In genomic region chr2:74514368-74515270, GRCh38 we compare ENCODE assay signal across 10 cellular contexts. TPM values are rescaled to one million over a fixed set of nuclear protein-coding genes. Genes with fewer than 3 reads are reported as not detected.
DNase-seq lines count a peak whose midpoint lies in the region; ATAC-seq and TF ChIP-seq lines count a peak whose summit lies in the region.
"Had no signal": no experiment of that assay in that cellular context is flagged by ENCODE, and none has a peak within 500 bp of the region (broad histone marks: within the 10 kb centered on the region; RNA-seq: fewer than 3 reads in every experiment).

TSS of gene TLX2 (plus strand) at chr2:74514450. CDS start at chr2:74514807, 357 bp downstream.

- CTCF ChIA-PET in activated CD4-positive, alpha-beta T cell treated with anti-CD3 and anti-CD28 coated beads, Interleukin-2, amount 10 ng/mL, durations not matched to agents 7 days and 5 days (lab: Charles Lee), result interaction anchor here (1.0 to 2.7 kb wide), 6 partner anchors 8 to 73 kb away, joined by 3 to 9 read pairs (median 4); no protein-coding TSS in a partner anchor

- TF ChIP-seq CTCF in fibroblast of lung (conservative IDR thresholded peaks at IDR 0.05 in 1 of 2, IDR thresholded peaks at IDR 0.05 in 1 of 2; ENCODE audit: low read depth in 1 of 2, low read length in 2 of 2), result no peak

- peaks cover 36% of the 10 kb centered on the region for H3K4me1 Mint-ChIP-seq in activated CD4-positive, alpha-beta T cell treated with anti-CD3 and anti-CD28 coated beads, Interleukin-2, amount 10 ng/mL, durations not matched to agents 7 days and 5 days
- peaks cover 16% of the 10 kb centered on the region for H3K4me1 Mint-ChIP-seq in stimulated activated effector memory CD8-positive, alpha-beta T cell treated with anti-CD3 and anti-CD28 coated beads, Interleukin-12 subunit alpha, Interleukin-12 subunit beta, amount 100 ng/mL, for 72 hours

- H3K9me3 Mint-ChIP-seq in activated CD4-positive, alpha-beta T cell treated with anti-CD3 and anti-CD28 coated beads, Interleukin-2, amount 10 ng/mL, durations not matched to agents 7 days and 5 days, result no peaks in the 10 kb centered on the region
- H3K9me3 Mint-ChIP-seq in stimulated activated effector memory CD8-positive, alpha-beta T cell treated with anti-CD3 and anti-CD28 coated beads, Interleukin-12 subunit alpha, Interleukin-12 subunit beta, amount 100 ng/mL, for 72 hours, result no peaks in the 10 kb centered on the region

- H2AFZ ChIP-seq in fibroblast of lung (ENCODE audit: low read length), result no peak within 1 kb of the TSS

- H3K27ac ChIP-seq in fibroblast of lung (ENCODE audit: insufficient read depth, low read length), result no peak within 1 kb of the TSS
- H3K27ac ChIP-seq: brain microvascular endothelial cell, SJSA1 had no signal

- peak within 1 kb of the TSS in 1 of 4 experiments; percentile 7 for H3K4me3 ChIP-seq in fibroblast of lung (replicated peaks in 1 of 4; ENCODE audit: control extremely low read depth in 1 of 4, insufficient read depth in 1 of 4, low read depth in 3 of 4, low read length in 4 of 4)
- H3K4me3 ChIP-seq: SJSA1 had no signal

- peaks cover 85% of the 10 kb centered on the region for H3K27me3 ChIP-seq in fibroblast of lung (ENCODE audit: control insufficient read depth, insufficient read depth, low read length)

- H3K4me3 Mint-ChIP-seq in activated CD4-positive, alpha-beta T cell treated with anti-CD3 and anti-CD28 coated beads, Interleukin-2, amount 10 ng/mL, durations not matched to agents 7 days and 5 days, result peak within 1 kb of the TSS; percentile 66
- H3K4me3 Mint-ChIP-seq in stimulated activated effector memory CD8-positive, alpha-beta T cell treated with anti-CD3 and anti-CD28 coated beads, Interleukin-12 subunit alpha, Interleukin-12 subunit beta, amount 100 ng/mL, for 72 hours, result peak within 1 kb of the TSS; percentile 73

- H3K9ac ChIP-seq in fibroblast of lung (ENCODE audit: insufficient read depth, low read length), result no peak within 1 kb of the TSS

- no peaks in the 10 kb centered on the region for H3K9me3 ChIP-seq in fibroblast of lung (ENCODE audit: control insufficient read depth, insufficient read depth, low read depth, low read length)

- POLR2A ChIA-PET in activated CD4-positive, alpha-beta T cell treated with anti-CD3 and anti-CD28 coated beads, Interleukin-2, amount 10 ng/mL, durations not matched to agents 7 days and 5 days (lab: Charles Lee), result no interaction called here

- H3K36me3 ChIP-seq in fibroblast of lung (ENCODE audit: control insufficient read depth, insufficient read depth, low read length), result no peaks in the 10 kb centered on the region
- H3K36me3 ChIP-seq: brain microvascular endothelial cell, SJSA1 had no signal

- DNase-seq in activated CD4-positive, alpha-beta T cell treated with anti-CD3 and anti-CD28 coated beads, Interleukin-2, amount 10 ng/mL, durations not matched to agents 7 days and 5 days, result no peak
- no peak for DNase-seq in activated CD4-positive, alpha-beta T cell treated with anti-CD3 and anti-CD28 coated beads for 48 hours
- DNase-seq in NCI-H748 (lab: John Stamatoyannopoulos, UW; ENCODE audit: unreplicated experiment), result peak; percentile 69
- no peak for DNase-seq in fibroblast of lung (ENCODE audit: low read depth in 2 of 2)
- no peak for DNase-seq in stimulated activated effector memory CD8-positive, alpha-beta T cell treated with anti-CD3 and anti-CD28 coated beads, Interleukin-12 subunit alpha, Interleukin-12 subunit beta, amount 100 ng/mL, for 72 hours (ENCODE audit: low spot score in 2 of 2)
- no peak for DNase-seq in foreskin melanocyte
- DNase-seq in inferior parietal cortex (ENCODE audit: extremely low spot score), result no peak
- DNase-seq in SKM-1 treated with dmso at 0.1 percent for 144 hours (lab: John Stamatoyannopoulos, UW; ENCODE audit: unreplicated experiment), result no peak
- DNase-seq: brain microvascular endothelial cell had no signal

- H3K27me3 Mint-ChIP-seq in activated CD4-positive, alpha-beta T cell treated with anti-CD3 and anti-CD28 coated beads, Interleukin-2, amount 10 ng/mL, durations not matched to agents 7 days and 5 days, result peaks cover 78% of the 10 kb centered on the region

- no peak within 1 kb of the TSS for H3K27ac Mint-ChIP-seq in activated CD4-positive, alpha-beta T cell treated with anti-CD3 and anti-CD28 coated beads, Interleukin-2, amount 10 ng/mL, durations not matched to agents 7 days and 5 days
- H3K27ac Mint-ChIP-seq in stimulated activated effector memory CD8-positive, alpha-beta T cell treated with anti-CD3 and anti-CD28 coated beads, Interleukin-12 subunit alpha, Interleukin-12 subunit beta, amount 100 ng/mL, for 72 hours, result no peak within 1 kb of the TSS

- no peaks in the 10 kb centered on the region for H3K79me2 ChIP-seq in fibroblast of lung (ENCODE audit: control insufficient read depth, insufficient read depth, low read length)

- no peaks in the 10 kb centered on the region for H3K4me1 ChIP-seq in fibroblast of lung (ENCODE audit: control insufficient read depth, extremely low read depth, insufficient read depth, low read length)

- peak within 1 kb of the TSS; percentile 19 for H3K4me2 ChIP-seq in fibroblast of lung (ENCODE audit: extremely low read depth, insufficient read depth, low read length)

- H4K20me1 ChIP-seq in fibroblast of lung (ENCODE audit: control insufficient read depth, extremely low read depth, insufficient read depth, low read length), result no peaks in the 10 kb centered on the region

- H3K36me3 Mint-ChIP-seq in activated CD4-positive, alpha-beta T cell treated with anti-CD3 and anti-CD28 coated beads, Interleukin-2, amount 10 ng/mL, durations not matched to agents 7 days and 5 days (ENCODE audit: low read depth), result peaks cover 10% of the 10 kb centered on the region
- no peaks in the 10 kb centered on the region for H3K36me3 Mint-ChIP-seq in stimulated activated effector memory CD8-positive, alpha-beta T cell treated with anti-CD3 and anti-CD28 coated beads, Interleukin-12 subunit alpha, Interleukin-12 subunit beta, amount 100 ng/mL, for 72 hours

- peak; percentile 6 for ATAC-seq in stimulated activated effector memory CD8-positive, alpha-beta T cell treated with anti-CD3 and anti-CD28 coated beads, Interleukin-12 subunit alpha, Interleukin-12 subunit beta, amount 100 ng/mL, for 72 hours

RNA-seq across cellular contexts. Expression of gene TLX2, which starts in this region (rescaled TPM):
- under 1 TPM; 0.40 to 0.52 TPM for total RNA-seq in activated CD4-positive, alpha-beta T cell treated with anti-CD3 and anti-CD28 coated beads, Interleukin-2, amount 10 ng/mL, durations not matched to agents 7 days and 5 days
- under 0.01 TPM in 1 of 2 replicates, not detected in the other for total RNA-seq in fibroblast of lung
- polyA plus RNA-seq in fibroblast of lung, result not detected in 2 replicates
- polyA plus RNA-seq in fibroblast of lung (2012), result 0.09 TPM in 1 of 2 replicates, not detected in the other
- not detected in 2 replicates for polyA minus RNA-seq in fibroblast of lung (ENCODE audit: low replicate concordance)
- total RNA-seq: SJSA1 had no signal
